Comparison of ENCODE assay signal across 1 cellular context in the genomic region with DNA sequence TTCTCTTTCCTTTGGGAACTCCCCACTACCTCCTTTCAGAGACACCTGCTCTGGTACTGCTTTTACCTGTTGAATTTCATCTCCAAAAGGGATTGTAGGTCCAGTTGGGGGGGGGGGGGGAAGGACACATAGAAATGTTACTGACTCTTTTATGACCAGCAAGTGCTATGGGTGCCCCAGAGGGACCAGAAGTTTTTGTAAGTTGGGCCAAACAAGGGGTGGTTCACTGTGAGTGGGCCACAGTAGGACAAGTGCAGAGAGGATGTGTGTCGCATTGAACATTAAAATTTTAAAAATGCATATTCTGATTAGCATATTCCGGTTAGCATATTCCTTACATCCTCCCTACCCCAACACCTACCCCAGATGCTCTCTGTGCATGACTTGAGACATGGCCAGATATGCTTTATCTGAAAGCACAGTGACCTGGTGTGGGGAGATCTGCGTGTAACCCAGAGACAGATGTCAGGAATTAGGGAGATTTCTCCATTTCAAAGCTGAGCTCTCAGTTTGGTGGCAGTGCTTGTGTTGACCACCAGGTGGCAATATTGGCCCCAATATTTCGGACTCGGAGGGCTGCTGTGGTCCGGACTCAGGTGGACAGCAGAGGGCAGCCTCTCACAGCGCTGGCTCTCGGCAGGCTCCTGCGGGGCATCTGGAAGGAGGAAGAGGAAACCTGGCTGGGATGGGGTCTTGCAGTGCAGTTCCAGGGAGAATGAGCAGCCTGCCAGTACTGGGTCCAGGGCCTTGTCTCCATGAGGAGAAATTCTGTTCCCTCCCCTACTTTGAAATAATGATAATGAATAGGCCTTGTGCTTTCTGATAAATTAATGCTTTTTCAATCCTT.
A peak's percentile ranks its signal among the peaks of the same experiment; 100 is the strongest.
TF ChIP-seq lines count a peak whose summit lies in the region.

No MANE protein-coding gene starts in this region.

TF ChIP-seq in HepG2, 621 proteins besides CTCF, POLR2A, EP300 and RAD21 (continued from another document and continues in another):
- TF ChIP-seq RFXAP (CRISPR knock-in tag; IDR thresholded peaks at IDR 0.05; ENCODE audit: borderline replicate concordance) (peak; percentile 52; the same call in 1 of the 2 replicates), KAT8 (CRISPR knock-in tag; IDR thresholded peaks at IDR 0.05) (peak; percentile 77), MAF1 (CRISPR knock-in tag; IDR thresholded peaks at IDR 0.05; ENCODE audit: borderline replicate concordance) (0 out of 2 replicates have a peak, but pooled peaks have one; percentile 59), ZFP62 (CRISPR knock-in tag; IDR thresholded peaks at IDR 0.05) (no peak), KAT2B (IDR thresholded peaks at IDR 0.05; ENCODE audit: borderline replicate concordance, low read depth, low read length) (no peak), ZSCAN12 (CRISPR knock-in tag; IDR thresholded peaks at IDR 0.05) (no peak), MEIS2 (CRISPR knock-in tag; IDR thresholded peaks at IDR 0.05) (peak; percentile 70; the same call in 1 of the 2 replicates), ZNF296 (CRISPR knock-in tag; conservative IDR thresholded peaks at IDR 0.05) (no peak), NCOR1 (IDR thresholded peaks at IDR 0.05; ENCODE audit: borderline replicate concordance, low read length) (no peak), PHF8 (CRISPR knock-in tag; IDR thresholded peaks at IDR 0.05) (peak; percentile 44; the same call in 1 of the 2 replicates), ZNF569 (CRISPR knock-in tag; IDR thresholded peaks at IDR 0.05; ENCODE audit: borderline replicate concordance) (no peak), BHLHE40 (IDR thresholded peaks at IDR 0.05; ENCODE audit: low read length) (peak; percentile 39; the same call in 1 of the 2 replicates), ZNF263 (CRISPR knock-in tag; IDR thresholded peaks at IDR 0.05) (no peak), NFE2L1 (CRISPR knock-in tag; IDR thresholded peaks at IDR 0.05; ENCODE audit: borderline replicate concordance) (no peak), ZNF670 (CRISPR knock-in tag; IDR thresholded peaks at IDR 0.05; ENCODE audit: borderline replicate concordance) (no peak), RELA (CRISPR knock-in tag; IDR thresholded peaks at IDR 0.05) (peak; percentile 92; the same call in 1 of the 2 replicates), FOXK2 (IDR thresholded peaks at IDR 0.05) (no peak), ZNF292 (CRISPR knock-in tag; IDR thresholded peaks at IDR 0.05; ENCODE audit: borderline replicate concordance, low read depth) (no peak), ZNF619 (CRISPR knock-in tag; IDR thresholded peaks at IDR 0.05) (no peak), NFIB (CRISPR knock-in tag; IDR thresholded peaks at IDR 0.05; ENCODE audit: borderline replicate concordance) (no peak), ZNF33A (CRISPR knock-in tag; IDR thresholded peaks at IDR 0.05; ENCODE audit: borderline replicate concordance) (no peak), ZNF317 (CRISPR knock-in tag; IDR thresholded peaks at IDR 0.05) (0 out of 2 replicates have a peak, but pooled peaks have one; percentile 22), MTA3 (CRISPR knock-in tag; IDR thresholded peaks at IDR 0.05) (no peak), HES4 (CRISPR knock-in tag; IDR thresholded peaks at IDR 0.05; ENCODE audit: borderline replicate concordance) (no peak), ZZZ3 (CRISPR knock-in tag; IDR thresholded peaks at IDR 0.05; ENCODE audit: borderline replicate concordance) (no peak), TCF7L2 (IDR thresholded peaks at IDR 0.05; ENCODE audit: low read depth, low read length) (no peak), THAP11 (CRISPR knock-in tag; IDR thresholded peaks at IDR 0.05) (peak; percentile 79), STAT5B (CRISPR knock-in tag; IDR thresholded peaks at IDR 0.05) (peak; percentile 62; the same call in 1 of the 2 replicates), NR2F6 (IDR thresholded peaks at IDR 0.05) (no peak; the same call in 1 of the 2 replicates), NR2F6 (CRISPR knock-in tag; IDR thresholded peaks at IDR 0.05) (peak; percentile 69; the same call in 1 of the 2 replicates), MTF1 (CRISPR knock-in tag; IDR thresholded peaks at IDR 0.05) (no peak), ZNF75D (CRISPR knock-in tag; IDR thresholded peaks at IDR 0.05; ENCODE audit: borderline replicate concordance) (no peak), ZNF496 (CRISPR knock-in tag; IDR thresholded peaks at IDR 0.05; ENCODE audit: insufficient replicate concordance) (no peak), SYNCRIP (IDR thresholded peaks at IDR 0.05; ENCODE audit: insufficient read depth, low read depth, low read length) (no peak), NFYC (CRISPR knock-in tag; IDR thresholded peaks at IDR 0.05) (peak; percentile 43; the same call in 1 of the 2 replicates), ZFP37 (CRISPR knock-in tag; IDR thresholded peaks at IDR 0.05; ENCODE audit: borderline replicate concordance) (peak; percentile 27; the same call in 1 of the 2 replicates), THYN1 (CRISPR knock-in tag; IDR thresholded peaks at IDR 0.05; ENCODE audit: borderline replicate concordance, low read depth) (peak; percentile 81; the same call in 1 of the 2 replicates), CCDC6 (CRISPR knock-in tag; IDR thresholded peaks at IDR 0.05) (peak; percentile 91; the same call in 1 of the 2 replicates), ZFP36L1 (CRISPR knock-in tag; IDR thresholded peaks at IDR 0.05) (no peak)
- TF ChIP-seq, protein P1, sequence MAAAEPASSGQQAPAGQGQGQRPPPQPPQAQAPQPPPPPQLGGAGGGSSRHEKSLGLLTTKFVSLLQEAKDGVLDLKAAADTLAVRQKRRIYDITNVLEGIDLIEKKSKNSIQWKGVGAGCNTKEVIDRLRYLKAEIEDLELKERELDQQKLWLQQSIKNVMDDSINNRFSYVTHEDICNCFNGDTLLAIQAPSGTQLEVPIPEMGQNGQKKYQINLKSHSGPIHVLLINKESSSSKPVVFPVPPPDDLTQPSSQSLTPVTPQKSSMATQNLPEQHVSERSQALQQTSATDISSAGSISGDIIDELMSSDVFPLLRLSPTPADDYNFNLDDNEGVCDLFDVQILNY (CRISPR knock-in tag; conservative IDR thresholded peaks at IDR 0.05): peak; percentile 64; the same call in 1 of the 2 replicates
- TF ChIP-seq, protein P2, sequence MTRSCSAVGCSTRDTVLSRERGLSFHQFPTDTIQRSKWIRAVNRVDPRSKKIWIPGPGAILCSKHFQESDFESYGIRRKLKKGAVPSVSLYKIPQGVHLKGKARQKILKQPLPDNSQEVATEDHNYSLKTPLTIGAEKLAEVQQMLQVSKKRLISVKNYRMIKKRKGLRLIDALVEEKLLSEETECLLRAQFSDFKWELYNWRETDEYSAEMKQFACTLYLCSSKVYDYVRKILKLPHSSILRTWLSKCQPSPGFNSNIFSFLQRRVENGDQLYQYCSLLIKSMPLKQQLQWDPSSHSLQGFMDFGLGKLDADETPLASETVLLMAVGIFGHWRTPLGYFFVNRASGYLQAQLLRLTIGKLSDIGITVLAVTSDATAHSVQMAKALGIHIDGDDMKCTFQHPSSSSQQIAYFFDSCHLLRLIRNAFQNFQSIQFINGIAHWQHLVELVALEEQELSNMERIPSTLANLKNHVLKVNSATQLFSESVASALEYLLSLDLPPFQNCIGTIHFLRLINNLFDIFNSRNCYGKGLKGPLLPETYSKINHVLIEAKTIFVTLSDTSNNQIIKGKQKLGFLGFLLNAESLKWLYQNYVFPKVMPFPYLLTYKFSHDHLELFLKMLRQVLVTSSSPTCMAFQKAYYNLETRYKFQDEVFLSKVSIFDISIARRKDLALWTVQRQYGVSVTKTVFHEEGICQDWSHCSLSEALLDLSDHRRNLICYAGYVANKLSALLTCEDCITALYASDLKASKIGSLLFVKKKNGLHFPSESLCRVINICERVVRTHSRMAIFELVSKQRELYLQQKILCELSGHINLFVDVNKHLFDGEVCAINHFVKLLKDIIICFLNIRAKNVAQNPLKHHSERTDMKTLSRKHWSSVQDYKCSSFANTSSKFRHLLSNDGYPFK (CRISPR knock-in tag; IDR thresholded peaks at IDR 0.05; ENCODE audit: borderline replicate concordance): 0 out of 2 replicates have a peak, but pooled peaks have one; percentile 8
- TF ChIP-seq, protein P3, sequence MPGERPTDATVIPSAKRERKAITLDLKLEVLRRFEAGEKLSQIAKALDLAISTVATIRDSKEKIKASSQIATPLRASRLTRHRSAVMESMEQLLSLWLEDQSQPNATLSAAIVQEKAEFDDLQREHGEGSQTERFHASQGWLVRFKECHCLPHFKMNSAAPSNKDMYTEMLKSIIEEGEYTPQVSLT (CRISPR knock-in tag; IDR thresholded peaks at IDR 0.05; ENCODE audit: borderline replicate concordance, low read depth): no peak
- TF ChIP-seq, protein P4, sequence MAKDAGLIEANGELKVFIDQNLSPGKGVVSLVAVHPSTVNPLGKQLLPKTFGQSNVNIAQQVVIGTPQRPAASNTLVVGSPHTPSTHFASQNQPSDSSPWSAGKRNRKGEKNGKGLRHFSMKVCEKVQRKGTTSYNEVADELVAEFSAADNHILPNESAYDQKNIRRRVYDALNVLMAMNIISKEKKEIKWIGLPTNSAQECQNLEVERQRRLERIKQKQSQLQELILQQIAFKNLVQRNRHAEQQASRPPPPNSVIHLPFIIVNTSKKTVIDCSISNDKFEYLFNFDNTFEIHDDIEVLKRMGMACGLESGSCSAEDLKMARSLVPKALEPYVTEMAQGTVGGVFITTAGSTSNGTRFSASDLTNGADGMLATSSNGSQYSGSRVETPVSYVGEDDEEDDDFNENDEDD (CRISPR knock-in tag; IDR thresholded peaks at IDR 0.05; ENCODE audit: borderline replicate concordance): 0 out of 2 replicates have a peak, but pooled peaks have one; percentile 28
- TF ChIP-seq, protein P5, sequence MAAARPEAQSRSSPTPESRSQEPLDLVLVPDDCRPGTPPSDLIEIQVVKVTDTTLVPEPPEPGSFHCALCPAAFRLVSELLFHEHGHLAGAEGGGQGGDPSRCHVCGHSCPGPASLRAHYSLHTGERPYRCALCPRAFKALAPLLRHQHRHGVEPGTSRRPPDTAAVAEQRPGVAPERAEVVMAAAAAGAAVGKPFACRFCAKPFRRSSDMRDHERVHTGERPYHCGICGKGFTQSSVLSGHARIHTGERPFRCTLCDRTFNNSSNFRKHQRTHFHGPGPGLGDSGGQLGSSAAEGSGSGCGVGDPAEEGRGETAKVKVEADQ (CRISPR knock-in tag; IDR thresholded peaks at IDR 0.05; ENCODE audit: borderline replicate concordance): peak; percentile 77
- TF ChIP-seq, protein P6, sequence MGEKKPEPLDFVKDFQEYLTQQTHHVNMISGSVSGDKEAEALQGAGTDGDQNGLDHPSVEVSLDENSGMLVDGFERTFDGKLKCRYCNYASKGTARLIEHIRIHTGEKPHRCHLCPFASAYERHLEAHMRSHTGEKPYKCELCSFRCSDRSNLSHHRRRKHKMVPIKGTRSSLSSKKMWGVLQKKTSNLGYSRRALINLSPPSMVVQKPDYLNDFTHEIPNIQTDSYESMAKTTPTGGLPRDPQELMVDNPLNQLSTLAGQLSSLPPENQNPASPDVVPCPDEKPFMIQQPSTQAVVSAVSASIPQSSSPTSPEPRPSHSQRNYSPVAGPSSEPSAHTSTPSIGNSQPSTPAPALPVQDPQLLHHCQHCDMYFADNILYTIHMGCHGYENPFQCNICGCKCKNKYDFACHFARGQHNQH (CRISPR knock-in tag; IDR thresholded peaks at IDR 0.05): peak; percentile 97
- TF ChIP-seq, protein P7, sequence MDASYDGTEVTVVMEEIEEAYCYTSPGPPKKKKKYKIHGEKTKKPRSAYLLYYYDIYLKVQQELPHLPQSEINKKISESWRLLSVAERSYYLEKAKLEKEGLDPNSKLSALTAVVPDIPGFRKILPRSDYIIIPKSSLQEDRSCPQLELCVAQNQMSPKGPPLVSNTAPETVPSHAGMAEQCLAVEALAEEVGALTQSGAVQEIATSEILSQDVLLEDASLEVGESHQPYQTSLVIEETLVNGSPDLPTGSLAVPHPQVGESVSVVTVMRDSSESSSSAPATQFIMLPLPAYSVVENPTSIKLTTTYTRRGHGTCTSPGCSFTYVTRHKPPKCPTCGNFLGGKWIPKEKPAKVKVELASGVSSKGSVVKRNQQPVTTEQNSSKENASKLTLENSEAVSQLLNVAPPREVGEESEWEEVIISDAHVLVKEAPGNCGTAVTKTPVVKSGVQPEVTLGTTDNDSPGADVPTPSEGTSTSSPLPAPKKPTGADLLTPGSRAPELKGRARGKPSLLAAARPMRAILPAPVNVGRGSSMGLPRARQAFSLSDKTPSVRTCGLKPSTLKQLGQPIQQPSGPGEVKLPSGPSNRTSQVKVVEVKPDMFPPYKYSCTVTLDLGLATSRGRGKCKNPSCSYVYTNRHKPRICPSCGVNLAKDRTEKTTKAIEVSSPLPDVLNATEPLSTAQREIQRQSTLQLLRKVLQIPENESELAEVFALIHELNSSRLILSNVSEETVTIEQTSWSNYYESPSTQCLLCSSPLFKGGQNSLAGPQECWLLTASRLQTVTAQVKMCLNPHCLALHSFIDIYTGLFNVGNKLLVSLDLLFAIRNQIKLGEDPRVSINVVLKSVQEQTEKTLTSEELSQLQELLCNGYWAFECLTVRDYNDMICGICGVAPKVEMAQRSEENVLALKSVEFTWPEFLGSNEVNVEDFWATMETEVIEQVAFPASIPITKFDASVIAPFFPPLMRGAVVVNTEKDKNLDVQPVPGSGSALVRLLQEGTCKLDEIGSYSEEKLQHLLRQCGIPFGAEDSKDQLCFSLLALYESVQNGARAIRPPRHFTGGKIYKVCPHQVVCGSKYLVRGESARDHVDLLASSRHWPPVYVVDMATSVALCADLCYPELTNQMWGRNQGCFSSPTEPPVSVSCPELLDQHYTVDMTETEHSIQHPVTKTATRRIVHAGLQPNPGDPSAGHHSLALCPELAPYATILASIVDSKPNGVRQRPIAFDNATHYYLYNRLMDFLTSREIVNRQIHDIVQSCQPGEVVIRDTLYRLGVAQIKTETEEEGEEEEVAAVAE (CRISPR knock-in tag; IDR thresholded peaks at IDR 0.05; ENCODE audit: borderline replicate concordance): peak; percentile 87; the same call in 1 of the 2 replicates
- TF ChIP-seq, protein P8, sequence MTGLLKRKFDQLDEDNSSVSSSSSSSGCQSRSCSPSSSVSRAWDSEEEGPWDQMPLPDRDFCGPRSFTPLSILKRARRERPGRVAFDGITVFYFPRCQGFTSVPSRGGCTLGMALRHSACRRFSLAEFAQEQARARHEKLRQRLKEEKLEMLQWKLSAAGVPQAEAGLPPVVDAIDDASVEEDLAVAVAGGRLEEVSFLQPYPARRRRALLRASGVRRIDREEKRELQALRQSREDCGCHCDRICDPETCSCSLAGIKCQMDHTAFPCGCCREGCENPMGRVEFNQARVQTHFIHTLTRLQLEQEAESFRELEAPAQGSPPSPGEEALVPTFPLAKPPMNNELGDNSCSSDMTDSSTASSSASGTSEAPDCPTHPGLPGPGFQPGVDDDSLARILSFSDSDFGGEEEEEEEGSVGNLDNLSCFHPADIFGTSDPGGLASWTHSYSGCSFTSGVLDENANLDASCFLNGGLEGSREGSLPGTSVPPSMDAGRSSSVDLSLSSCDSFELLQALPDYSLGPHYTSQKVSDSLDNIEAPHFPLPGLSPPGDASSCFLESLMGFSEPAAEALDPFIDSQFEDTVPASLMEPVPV (CRISPR knock-in tag; IDR thresholded peaks at IDR 0.05): no peak
- TF ChIP-seq, protein P9, sequence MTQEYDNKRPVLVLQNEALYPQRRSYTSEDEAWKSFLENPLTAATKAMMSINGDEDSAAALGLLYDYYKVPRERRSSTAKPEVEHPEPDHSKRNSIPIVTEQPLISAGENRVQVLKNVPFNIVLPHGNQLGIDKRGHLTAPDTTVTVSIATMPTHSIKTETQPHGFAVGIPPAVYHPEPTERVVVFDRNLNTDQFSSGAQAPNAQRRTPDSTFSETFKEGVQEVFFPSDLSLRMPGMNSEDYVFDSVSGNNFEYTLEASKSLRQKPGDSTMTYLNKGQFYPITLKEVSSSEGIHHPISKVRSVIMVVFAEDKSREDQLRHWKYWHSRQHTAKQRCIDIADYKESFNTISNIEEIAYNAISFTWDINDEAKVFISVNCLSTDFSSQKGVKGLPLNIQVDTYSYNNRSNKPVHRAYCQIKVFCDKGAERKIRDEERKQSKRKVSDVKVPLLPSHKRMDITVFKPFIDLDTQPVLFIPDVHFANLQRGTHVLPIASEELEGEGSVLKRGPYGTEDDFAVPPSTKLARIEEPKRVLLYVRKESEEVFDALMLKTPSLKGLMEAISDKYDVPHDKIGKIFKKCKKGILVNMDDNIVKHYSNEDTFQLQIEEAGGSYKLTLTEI (CRISPR knock-in tag; conservative IDR thresholded peaks at IDR 0.05): no peak
